In the genomic region with DNA sequence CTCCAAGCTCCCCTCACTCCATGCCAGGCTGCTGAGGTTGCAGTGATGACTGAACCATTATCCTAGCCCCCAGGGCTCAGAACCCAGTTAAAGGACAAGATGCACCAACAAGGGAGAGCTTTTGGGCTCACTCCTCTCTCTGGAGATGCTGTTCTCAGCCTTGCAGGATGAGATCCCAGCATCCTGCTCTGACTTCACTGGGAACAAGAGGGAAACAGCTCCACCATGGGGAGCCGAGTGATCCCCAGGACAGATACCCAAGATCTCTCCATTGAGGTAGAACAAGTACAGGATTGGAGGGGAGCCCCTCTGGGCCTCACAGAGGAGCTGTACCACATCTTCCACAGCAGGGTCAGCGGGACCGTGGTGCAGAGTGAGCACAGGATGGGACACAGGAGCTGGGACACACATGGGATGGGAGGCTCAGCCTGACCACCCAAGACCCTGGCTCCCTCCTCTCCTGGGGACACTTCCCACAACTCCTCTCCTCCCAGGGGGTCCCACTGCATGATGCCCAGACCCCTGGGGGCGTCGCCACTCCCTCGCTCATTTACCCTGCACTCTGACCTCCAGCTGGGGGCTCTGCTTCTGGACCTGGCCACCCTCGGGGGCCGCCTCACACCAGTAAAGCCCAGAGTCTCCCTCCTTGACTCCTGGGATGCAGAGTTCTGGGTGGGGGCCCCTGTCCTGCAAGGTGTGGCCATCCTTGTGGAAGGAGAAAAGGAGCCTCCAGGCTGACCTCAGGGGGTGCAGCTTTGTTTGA, we compare ENCODE assay signal across 17 cellular contexts. TPM values are rescaled to one million over a fixed set of nuclear protein-coding genes. Genes with fewer than 3 reads are reported as not detected.
DNase-seq lines count a peak whose midpoint lies in the region; ATAC-seq and TF ChIP-seq lines count a peak whose summit lies in the region.
"Had no signal": no experiment of that assay in that cellular context is flagged by ENCODE, and none has a peak within 500 bp of the region (broad histone marks: within the 10 kb centered on the region; RNA-seq: fewer than 3 reads in every experiment).

No MANE protein-coding gene starts in this region.

- peaks cover 24 to 26% of the 10 kb centered on the region in 2 donors for H3K27me3 Mint-ChIP-seq in natural killer cell treated with Interleukin-12 subunit alpha and Interleukin-12 subunit beta and Interleukin-15 and Interleukin-18, amount 100 ng/mL, for 72 hours
- peaks cover 17 to 25% of the 10 kb centered on the region in 2 donors for H3K27me3 Mint-ChIP-seq in natural killer cell (ENCODE audit: low read depth in 2 of 2)
- H3K27me3 Mint-ChIP-seq in type B pancreatic cell = peaks cover 11% of the 10 kb centered on the region

- H3K27ac ChIP-seq in coronary artery (no peak overlapping the region), SJCRH30 (no peak overlapping the region)

- intact Hi-C loops in natural killer cell (cut with micrococcal nuclease) = no loop called here

- no peak overlapping the region for H3K4me3 ChIP-seq in coronary artery
- no peak overlapping the region for H3K4me3 ChIP-seq in SJCRH30
- H3K4me3 ChIP-seq: GM23338 had no signal

- H3K4me1 Mint-ChIP-seq in natural killer cell treated with Interleukin-12 subunit alpha and Interleukin-12 subunit beta and Interleukin-15 and Interleukin-18, amount 100 ng/mL, for 72 hours (ENCODE audit: low read depth in 2 of 2) = no peaks in the 10 kb centered on the region
- H3K4me1 Mint-ChIP-seq in natural killer cell (no peaks in the 10 kb centered on the region), type B pancreatic cell (ENCODE audit: unreplicated experiment) (peaks cover 4% of the 10 kb centered on the region)
- H3K4me1 Mint-ChIP-seq: B cell; CD4-positive, CD25-positive, alpha-beta regulatory T cell; CD8-positive, alpha-beta memory T cell; GM23338 had no signal

- no peaks in the 10 kb centered on the region for H3K36me3 ChIP-seq in SJCRH30

- H3K9me3 ChIP-seq in SJCRH30 (replicated peaks) = no peaks in the 10 kb centered on the region

- H3K4me1 ChIP-seq in SJCRH30 = no peaks in the 10 kb centered on the region

- H3K9me3 Mint-ChIP-seq in natural killer cell treated with Interleukin-12 subunit alpha and Interleukin-12 subunit beta and Interleukin-15 and Interleukin-18, amount 100 ng/mL, for 72 hours = no peaks in the 10 kb centered on the region
- H3K9me3 Mint-ChIP-seq in natural killer cell (no peaks in the 10 kb centered on the region), type B pancreatic cell (no peaks in the 10 kb centered on the region)
- H3K9me3 Mint-ChIP-seq: CD4-positive, CD25-positive, alpha-beta regulatory T cell; GM23338; HFFc6 had no signal

- H3K27me3 ChIP-seq in SJCRH30 = 0 out of 2 replicates have a peak, but pooled peaks cover 4% of the 10 kb centered on the region

- no peak overlapping the region for H3K4me3 Mint-ChIP-seq in natural killer cell treated with Interleukin-12 subunit alpha and Interleukin-12 subunit beta and Interleukin-15 and Interleukin-18, amount 100 ng/mL, for 72 hours
- H3K4me3 Mint-ChIP-seq in natural killer cell (no peak overlapping the region), type B pancreatic cell (no peak overlapping the region)
- H3K4me3 Mint-ChIP-seq: B cell; CD4-positive, CD25-positive, alpha-beta regulatory T cell; CD8-positive, alpha-beta memory T cell; GM23338; HFFc6 had no signal

- H3K27ac Mint-ChIP-seq in natural killer cell treated with Interleukin-12 subunit alpha and Interleukin-12 subunit beta and Interleukin-15 and Interleukin-18, amount 100 ng/mL, for 72 hours = no peak overlapping the region
- H3K27ac Mint-ChIP-seq in natural killer cell (no peak overlapping the region), type B pancreatic cell (no peak overlapping the region)
- H3K27ac Mint-ChIP-seq: B cell; CD4-positive, CD25-positive, alpha-beta regulatory T cell; CD8-positive, alpha-beta memory T cell; GM23338; HFFc6 had no signal

- ATAC-seq in natural killer cell treated with Interleukin-12 subunit alpha and Interleukin-12 subunit beta and Interleukin-15 and Interleukin-18, amount 100 ng/mL, for 72 hours = peak; percentile 37 to 38
- ATAC-seq in natural killer cell = no peak
- ATAC-seq: GM23338 had no signal

- TF ChIP-seq CTCF in natural killer cell (IDR thresholded peaks at IDR 0.05) (no peak), coronary artery (IDR thresholded peaks at IDR 0.05) (no peak), type B pancreatic cell (conservative IDR thresholded peaks at IDR 0.05) (no peak)

- no peaks in the 10 kb centered on the region for H3K36me3 Mint-ChIP-seq in natural killer cell treated with Interleukin-12 subunit alpha and Interleukin-12 subunit beta and Interleukin-15 and Interleukin-18, amount 100 ng/mL, for 72 hours
- no peaks in the 10 kb centered on the region for H3K36me3 Mint-ChIP-seq in natural killer cell
- H3K36me3 Mint-ChIP-seq in type B pancreatic cell = no peaks in the 10 kb centered on the region
- H3K36me3 Mint-ChIP-seq: CD4-positive, CD25-positive, alpha-beta regulatory T cell; CD8-positive, alpha-beta memory T cell had no signal

- no peak for DNase-seq in natural killer cell treated with Interleukin-12 subunit alpha and Interleukin-12 subunit beta and Interleukin-15 and Interleukin-18, amount 100 ng/mL, for 72 hours (ENCODE audit: low spot score)
- DNase-seq in natural killer cell (no peak), coronary artery (ENCODE audit: low spot score) (peak; percentile 59), type B pancreatic cell (ENCODE audit: extremely low spot score, unreplicated experiment) (peak; percentile 29), cerebellar cortex (ENCODE audit: low spot score) (no peak), SJCRH30 (no peak)
- no peak for DNase-seq in activated naive CD4-positive, alpha-beta T cell treated with anti-CD3 and anti-CD28 coated beads, Interleukin-2, amount 50 U/mL, for 16 hours
- DNase-seq: C1 segment of cervical spinal cord; CD4-positive, CD25-positive, alpha-beta regulatory T cell; CD8-positive, alpha-beta memory T cell; COR-L47; HCEC 1CT; HFFc6; IMR-90 had no signal

RNA-seq across cellular contexts. Expression of gene SLAMF9, which starts 18.6 kb away (rescaled TPM):
- not detected for total RNA-seq in natural killer cell treated with Interleukin-12 subunit alpha and Interleukin-12 subunit beta and Interleukin-15 and Interleukin-18, amount 100 ng/mL, for 72 hours
- total RNA-seq in natural killer cell = not detected
- total RNA-seq in type B pancreatic cell (ENCODE audit: low replicate concordance) = not detected in 2 replicates
- not detected in 2 replicates for total RNA-seq in SJCRH30 (2014; rRNA removed; shearing (Covaris generic))
- total RNA-seq: A172; B cell; CD4-positive, CD25-positive, alpha-beta regulatory T cell; CD8-positive, alpha-beta memory T cell; GM23338 had no signal

RNA-seq across cellular contexts. Expression of gene IGSF9, which starts 27.2 kb away (rescaled TPM):
- total RNA-seq in natural killer cell treated with Interleukin-12 subunit alpha and Interleukin-12 subunit beta and Interleukin-15 and Interleukin-18, amount 100 ng/mL, for 72 hours = not detected
- total RNA-seq in natural killer cell = not detected
- total RNA-seq in type B pancreatic cell (ENCODE audit: low replicate concordance) = 36.4 and 44.3 TPM in 2 replicates
- total RNA-seq in SJCRH30 (2014; rRNA removed; shearing (Covaris generic)) = 0.06 and 0.08 TPM in 2 replicates
- total RNA-seq: CD4-positive, CD25-positive, alpha-beta regulatory T cell; HFFc6; IMR-90 had no signal

RNA-seq across cellular contexts. Expression of gene TAGLN2, which starts 47.3 kb away (rescaled TPM):
- total RNA-seq in natural killer cell treated with Interleukin-12 subunit alpha and Interleukin-12 subunit beta and Interleukin-15 and Interleukin-18, amount 100 ng/mL, for 72 hours = 100 to 1,000 TPM; 239 to 375 TPM
- total RNA-seq in natural killer cell (100 to 1,000 TPM; 344 to 394 (median 358) TPM), type B pancreatic cell (ENCODE audit: low replicate concordance) (138 and 208 TPM in 2 replicates)
- total RNA-seq in SJCRH30 (2014; rRNA removed; shearing (Covaris generic)) = 82.6 and 85.4 TPM in 2 replicates

RNA-seq across cellular contexts. Expression of gene PIGM, which starts 59.2 kb away (rescaled TPM):
- total RNA-seq in natural killer cell treated with Interleukin-12 subunit alpha and Interleukin-12 subunit beta and Interleukin-15 and Interleukin-18, amount 100 ng/mL, for 72 hours = 1 to 10 TPM; 4.9 to 5.6 TPM
- 1 to 10 TPM; 3.8 to 5.1 (median 3.9) TPM for total RNA-seq in natural killer cell
- total RNA-seq in type B pancreatic cell (ENCODE audit: low replicate concordance) = 9.4 and 12.0 TPM in 2 replicates
- total RNA-seq in SJCRH30 (2014; rRNA removed; shearing (Covaris generic)) = 5.0 and 6.3 TPM in 2 replicates

Comparison
In these comparisons a context has a peak if more than half of its experiments do, and no peak if none do; other contexts are left out.
1. ATAC-seq: peak in natural killer cell treated with Interleukin-12 subunit alpha and Interleukin-12 subunit beta and Interleukin-15 and Interleukin-18, amount 100 ng/mL, for 72 hours (2 of 2); none in natural killer cell (0 of 3).
2. DNase-seq: peak in coronary artery (single experiment) and type B pancreatic cell (single experiment); none in natural killer cell treated with Interleukin-12 subunit alpha and Interleukin-12 subunit beta and Interleukin-15 and Interleukin-18, amount 100 ng/mL, for 72 hours (single experiment), natural killer cell (single experiment), activated naive CD4-positive, alpha-beta T cell treated with anti-CD3 and anti-CD28 coated beads, Interleukin-2, amount 50 U/mL, for 16 hours (single experiment), cerebellar cortex (single experiment) and SJCRH30 (0 of 2).
3. RNA of gene IGSF9, which starts 27.2 kb away (total RNA-seq): 36.4 to 44.3 TPM in type B pancreatic cell; 0.06 to 0.08 TPM in SJCRH30, not detected in natural killer cell treated with Interleukin-12 subunit alpha and Interleukin-12 subunit beta and Interleukin-15 and Interleukin-18, amount 100 ng/mL, for 72 hours and not detected in natural killer cell; every median in the first group is over 10 times any median in the second.